In the genomic region with DNA sequence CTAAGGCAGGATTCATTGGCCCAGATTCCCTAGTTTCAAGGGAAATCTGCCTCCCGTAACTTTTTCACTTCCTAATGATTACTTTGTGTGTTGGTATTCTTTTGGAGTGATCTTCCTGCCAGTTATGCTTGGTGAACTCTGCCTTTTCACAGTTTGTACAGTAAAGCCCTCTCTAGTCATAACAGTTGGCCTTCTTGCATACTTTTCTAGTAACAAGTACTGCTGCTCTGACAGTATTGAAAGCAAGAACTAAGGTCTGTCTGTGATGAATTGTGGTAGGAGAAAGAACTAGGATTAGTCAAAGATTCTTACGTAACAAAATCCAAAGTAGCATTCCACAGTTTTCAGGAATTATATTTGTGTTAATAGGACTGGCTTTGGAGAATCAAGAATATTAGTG, we compare ENCODE assay signal across 28 cellular contexts.
"Had no signal": no experiment of that assay in that cellular context is flagged by ENCODE, and none has a peak within 500 bp of the region (broad histone marks: within the 10 kb centered on the region; RNA-seq: fewer than 3 reads in every experiment).

No MANE protein-coding gene starts in this region.

- DNase-seq: cortex of kidney; foreskin melanocyte; glutamatergic neuron; heart right ventricle; hippocampal formation; islet precursor cell; kidney glomerular epithelial cell; left ventricle myocardium superior; mucosa of descending colon; naive B cell; nucleus accumbens; psoas muscle; retina; right lobe of liver; stimulated activated CD4-positive, alpha-beta T cell treated with anti-CD3 and anti-CD28 coated beads, Interleukin-2, amount 100 ng/mL, for 24 hours; stimulated activated CD4-positive, alpha-beta T cell treated with anti-CD3 and anti-CD28 coated beads, Interleukin-4, amount 100 ng/mL, for 24 hours; stimulated activated naive CD4-positive, alpha-beta T cell treated with Interleukin-2 at 50 U/mL for 16 hours; stomach; thyroid gland; trophoblast cell had no signal

- H3K4me1 Mint-ChIP-seq: memory B cell; mesothelial cell of epicardium; naive B cell; stimulated activated effector memory CD8-positive, alpha-beta T cell treated with anti-CD3 and anti-CD28 coated beads, Interleukin-12 subunit alpha, Interleukin-12 subunit beta, amount 100 ng/mL, for 72 hours had no signal

- H3K9me3 Mint-ChIP-seq: mesothelial cell of epicardium; natural killer cell treated with Interleukin-12 subunit alpha and Interleukin-12 subunit beta and Interleukin-15 and Interleukin-18, amount 100 ng/mL, for 72 hours; neural crest cell had no signal

- H3K4me3 ChIP-seq: heart right ventricle, lung, mucosa of descending colon, psoas muscle, right lobe of liver, stomach, thyroid gland, vagina had no signal

- H3K4me3 Mint-ChIP-seq: memory B cell; mesothelial cell of epicardium; naive B cell; natural killer cell treated with Interleukin-12 subunit alpha and Interleukin-12 subunit beta and Interleukin-15 and Interleukin-18, amount 100 ng/mL, for 72 hours; neural crest cell; stimulated activated effector memory CD8-positive, alpha-beta T cell treated with anti-CD3 and anti-CD28 coated beads, Interleukin-12 subunit alpha, Interleukin-12 subunit beta, amount 100 ng/mL, for 72 hours had no signal

- H3K9me3 ChIP-seq: heart right ventricle, psoas muscle, right lobe of liver, stomach, thyroid gland, vagina had no signal

- H3K27ac ChIP-seq: heart right ventricle, psoas muscle, right lobe of liver, stomach, thyroid gland, vagina had no signal

- H3K27ac Mint-ChIP-seq: memory B cell; mesothelial cell of epicardium; naive B cell; natural killer cell treated with Interleukin-12 subunit alpha and Interleukin-12 subunit beta and Interleukin-15 and Interleukin-18, amount 100 ng/mL, for 72 hours; stimulated activated effector memory CD8-positive, alpha-beta T cell treated with anti-CD3 and anti-CD28 coated beads, Interleukin-12 subunit alpha, Interleukin-12 subunit beta, amount 100 ng/mL, for 72 hours had no signal

- H3K27me3 ChIP-seq: heart right ventricle, right lobe of liver, stomach, thyroid gland, vagina had no signal

- H3K36me3 Mint-ChIP-seq: memory B cell; mesothelial cell of epicardium; naive B cell; stimulated activated effector memory CD8-positive, alpha-beta T cell treated with anti-CD3 and anti-CD28 coated beads, Interleukin-12 subunit alpha, Interleukin-12 subunit beta, amount 100 ng/mL, for 72 hours had no signal

- H3K36me3 ChIP-seq: heart right ventricle, right lobe of liver, stomach, thyroid gland, vagina had no signal

- H3K4me1 ChIP-seq: heart right ventricle, psoas muscle, right lobe of liver, stomach, thyroid gland, vagina had no signal

- ATAC-seq: esophagus mucosa; heart right ventricle; left ventricle myocardium superior; mucosa of descending colon; natural killer cell treated with Interleukin-12 subunit alpha and Interleukin-12 subunit beta and Interleukin-15 and Interleukin-18, amount 100 ng/mL, for 72 hours; psoas muscle; right lobe of liver; stimulated activated effector memory CD8-positive, alpha-beta T cell treated with anti-CD3 and anti-CD28 coated beads, Interleukin-12 subunit alpha, Interleukin-12 subunit beta, amount 100 ng/mL, for 72 hours had no signal

- H3K27me3 Mint-ChIP-seq: memory B cell; naive B cell; natural killer cell treated with Interleukin-12 subunit alpha and Interleukin-12 subunit beta and Interleukin-15 and Interleukin-18, amount 100 ng/mL, for 72 hours had no signal
